20 cellular contexts compared by ENCODE assay signal in genomic region chrX:40809210-40809609, GRCh38.
DNase-seq lines count a peak whose midpoint lies in the region; ATAC-seq and TF ChIP-seq lines count a peak whose summit lies in the region.
"Had no signal": no experiment of that assay in that cellular context is flagged by ENCODE, and none has a peak within 500 bp of the region (broad histone marks: within the 10 kb centered on the region; RNA-seq: fewer than 3 reads in every experiment).

No MANE protein-coding gene starts in this region.

- H3K36me3 ChIP-seq in GM23248 (ENCODE audit: low read depth): no peaks in the 10 kb centered on the region
- H3K36me3 ChIP-seq: BE2C, heart left ventricle, ovary, spleen, upper lobe of right lung had no signal

- no peak overlapping the region for H2AFZ ChIP-seq in GM23248

- H3K4me3 ChIP-seq in GM23248 (no peak overlapping the region), fibroblast of villous mesenchyme (ENCODE audit: low read depth, low read length) (no peak overlapping the region)
- H3K4me3 ChIP-seq: heart left ventricle, mucosa of descending colon, ovary, spleen, upper lobe of right lung had no signal

- no peak for TF ChIP-seq CTCF in fibroblast of villous mesenchyme (IDR thresholded peaks at IDR 0.05; ENCODE audit: insufficient read depth, low read depth, low read length)

- no peaks in the 10 kb centered on the region for H3K79me2 ChIP-seq in GM23248 (ENCODE audit: insufficient read depth)

- no peak overlapping the region for H3K27ac ChIP-seq in GM23248
- H3K27ac ChIP-seq: heart left ventricle, ovary, spleen, upper lobe of right lung had no signal

- H3K9ac ChIP-seq in GM23248: no peak overlapping the region

- no peaks in the 10 kb centered on the region for H3F3A ChIP-seq in GM23248 (ENCODE audit: insufficient read depth)

- H3K27me3 ChIP-seq in GM23248 (replicated peaks; ENCODE audit: insufficient read depth): no peaks in the 10 kb centered on the region
- H3K27me3 ChIP-seq: BE2C, ovary, upper lobe of right lung had no signal

- no peaks in the 10 kb centered on the region for H3K4me1 ChIP-seq in GM23248 (ENCODE audit: insufficient read depth)
- H3K4me1 ChIP-seq: BE2C, heart left ventricle, spleen, upper lobe of right lung had no signal

- H4K20me1 ChIP-seq in GM23248 (ENCODE audit: insufficient read depth): no peaks in the 10 kb centered on the region

- H3K4me2 ChIP-seq in GM23248 (ENCODE audit: unreplicated experiment): no peak overlapping the region

- H3K9me3 ChIP-seq in GM23248 (ENCODE audit: low read depth): no peaks in the 10 kb centered on the region
- H3K9me3 ChIP-seq: BE2C, heart left ventricle, mucosa of descending colon, ovary, upper lobe of right lung had no signal

- in situ Hi-C loops in GM23248 (cut with MboI): no loop called here

- H3K9me2 ChIP-seq in GM23248 (ENCODE audit: insufficient read depth): no peaks in the 10 kb centered on the region

- DNase-seq in AG08396 (ENCODE audit: low spot score) (peak; percentile 34), GM23248 (peak; percentile 58), RPMI7951 (ENCODE audit: low read depth) (peak; percentile 41), fibroblast of villous mesenchyme (ENCODE audit: low read depth) (peak; percentile 11)
- DNase-seq: activated CD4-positive, alpha-beta T cell treated with anti-CD3 and anti-CD28 coated beads, Interleukin-2, amount 50 U/mL, for 4 hours; activated T-cell treated with anti-CD3 and anti-CD28 coated beads, Interleukin-2, amount 50 U/mL, for 48 hours; BE2C; cerebellar nuclear complex; DMS153; heart left ventricle; MM.1S; mucosa of descending colon; ovary; spleen; stimulated activated naive CD8-positive, alpha-beta T cell treated with anti-CD3 and anti-CD28 coated beads, Interleukin-15, Interleukin-2, amounts not matched to agents 100 U/mL and 50 U/mL, for 24 hours; upper lobe of right lung had no signal

- ATAC-seq in GM18861 (IDR thresholded peaks at IDR 0.05; ENCODE audit: unreplicated experiment) (no peak), GM18502 (IDR thresholded peaks at IDR 0.05; ENCODE audit: poor library complexity, unreplicated experiment) (no peak), GM21515 (IDR thresholded peaks at IDR 0.05; ENCODE audit: unreplicated experiment) (no peak), HG02852 (IDR thresholded peaks at IDR 0.05; ENCODE audit: unreplicated experiment) (no peak)
- ATAC-seq: heart left ventricle; mucosa of descending colon; stimulated activated naive CD8-positive, alpha-beta T cell treated with anti-CD3 and anti-CD28 coated beads, Interleukin-15, Interleukin-2, amounts not matched to agents 100 U/mL and 50 U/mL, for 24 hours; upper lobe of right lung had no signal
